In the genomic region with DNA sequence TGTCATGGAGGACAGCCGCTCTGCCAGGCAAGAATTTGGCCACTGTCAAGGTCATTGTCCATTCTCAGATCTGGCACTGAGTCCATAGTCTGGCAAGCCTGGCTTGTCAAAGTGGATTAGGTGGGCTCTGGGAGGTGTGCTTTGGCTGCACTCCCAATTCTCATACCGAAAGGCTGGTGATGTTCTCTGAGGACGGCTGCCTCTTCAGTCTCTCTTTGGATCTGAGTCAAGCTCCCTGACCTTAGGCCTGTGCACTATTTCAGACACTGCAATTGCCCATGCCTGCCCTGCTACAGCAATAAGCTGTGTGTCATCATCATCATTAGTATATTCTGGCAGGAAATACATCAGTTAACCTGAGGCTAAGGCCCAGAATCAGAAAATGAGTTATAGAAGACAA, we compare ENCODE assay signal across 21 cellular contexts. TPM values are rescaled to one million over a fixed set of nuclear protein-coding genes. Genes with fewer than 3 reads are reported as not detected.
"Had no signal": no experiment of that assay in that cellular context is flagged by ENCODE, and none has a peak within 500 bp of the region (broad histone marks: within the 10 kb centered on the region; RNA-seq: fewer than 3 reads in every experiment).

No MANE protein-coding gene starts in this region.

- H3K4me1 Mint-ChIP-seq: T-cell had no signal

- ATAC-seq: Right ventricle myocardium inferior, T-cell had no signal

- H3K27me3 ChIP-seq: SJCRH30 had no signal

- H3K4me1 ChIP-seq: SJCRH30 had no signal

- H3K4me3 Mint-ChIP-seq: T-cell had no signal

- DNase-seq: KBM-7, NCI-H1105, NCI-H1417, NCI-H1436 treated with DMSO at 0.1 percent for 48 hours, NCI-H1694, NCI-H187 treated with DMSO at 0.1 percent for 48 hours, NCI-H2029 treated with DMSO at 0.1 percent for 48 hours, NCI-H2171 treated with DMSO at 0.1 percent for 48 hours, NCI-H345, NCI-H446 treated with DMSO at 0.1 percent for 48 hours, NCI-H510A treated with DMSO at 0.1 percent for 48 hours, NCI-H526, NCI-H82, SHP77 treated with DMSO at 0.1 percent for 48 hours, SJCRH30, SW 1271, T-cell had no signal

- H3K27ac Mint-ChIP-seq: T-cell had no signal

- H3K36me3 ChIP-seq: SJCRH30 had no signal

- H3K9me3 ChIP-seq: SJCRH30 had no signal

- H3K36me3 Mint-ChIP-seq: T-cell had no signal

- H3K9me3 Mint-ChIP-seq: T-cell had no signal

- H3K4me3 ChIP-seq: SJCRH30 had no signal

- H3K27ac ChIP-seq: HL-60, SJCRH30 had no signal

RNA-seq across cellular contexts. Expression of a gene that starts 1.7 kb away (rescaled TPM):
- total RNA-seq: LHCN-M2, MCF 10A, SJCRH30, T-cell had no signal
